ENCODE assay signal across 19 cellular contexts in the genomic region with DNA sequence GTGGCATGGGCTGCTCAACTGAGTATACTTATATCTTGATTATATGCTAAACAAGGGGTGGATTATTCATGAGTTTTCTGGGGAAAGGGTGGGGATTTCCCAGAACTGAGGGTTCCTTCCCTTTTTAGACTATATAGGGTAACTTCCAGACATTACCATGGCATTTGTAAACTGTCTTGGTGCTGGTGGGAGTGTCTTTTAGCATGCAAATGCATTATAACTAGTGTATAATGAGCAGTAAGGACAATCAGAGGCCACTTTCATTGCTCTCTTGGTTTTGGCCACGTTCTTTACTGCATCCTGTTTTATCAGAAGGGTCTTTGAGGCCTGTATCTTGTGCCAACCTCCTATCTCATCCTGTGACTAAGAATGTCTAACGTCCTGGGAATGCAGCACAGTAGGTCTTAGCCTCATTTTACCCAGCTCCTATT. TPM values are rescaled to one million over a fixed set of nuclear protein-coding genes. Genes with fewer than 3 reads are reported as not detected.
A peak's percentile ranks its signal among the peaks of the same experiment; 100 is the strongest.
DNase-seq lines count a peak whose midpoint lies in the region; FAIRE-seq and TF ChIP-seq lines count a peak whose summit lies in the region.
"Had no signal": no experiment of that assay in that cellular context is flagged by ENCODE, and none has a peak within 500 bp of the region (broad histone marks: within the 10 kb centered on the region; RNA-seq: fewer than 3 reads in every experiment).

No MANE protein-coding gene starts in this region.

- peak overlapping the region; percentile 31 for H3K27ac ChIP-seq in AG04450 (ENCODE audit: low read depth, low read length)
- peak overlapping the region; percentile 40 for H3K27ac ChIP-seq in astrocyte (ENCODE audit: low read depth, low read length)
- no peak overlapping the region for H3K27ac ChIP-seq in H9 (ENCODE audit: insufficient read length, low read depth, low read length)
- H3K27ac ChIP-seq in WERI-Rb-1: no peak overlapping the region
- H3K27ac ChIP-seq: hepatocyte, left lung had no signal

- H3K27me3 Mint-ChIP-seq in astrocyte (ENCODE audit: low read depth, unreplicated experiment): no peaks in the 10 kb centered on the region
- H3K27me3 Mint-ChIP-seq in H9 (ENCODE audit: low read depth): no peaks in the 10 kb centered on the region
- H3K27me3 Mint-ChIP-seq: naive B cell had no signal

- TF ChIP-seq CTCF in AG04450 (IDR thresholded peaks at IDR 0.05; ENCODE audit: low read depth, low read length): no peak
- TF ChIP-seq CTCF in astrocyte (IDR thresholded peaks at IDR 0.05; ENCODE audit: insufficient read depth, low read depth, low read length): no peak
- TF ChIP-seq CTCF in fibroblast of the aortic adventitia (IDR thresholded peaks at IDR 0.05; ENCODE audit: insufficient read depth, low read length): no peak
- TF ChIP-seq CTCF in H9 (conservative IDR thresholded peaks at IDR 0.05): no peak
- no peak for TF ChIP-seq CTCF in WERI-Rb-1 (IDR thresholded peaks at IDR 0.05; ENCODE audit: low read depth, low read length)

- H2AFZ ChIP-seq in astrocyte (ENCODE audit: low read depth, low read length): peak overlapping the region; percentile 35
- H2AFZ ChIP-seq in H9 (ENCODE audit: low read length): no peak overlapping the region
- H2AFZ ChIP-seq: hepatocyte had no signal

- peaks cover 5% of the 10 kb centered on the region for H3K9me3 ChIP-seq in AG04450 (ENCODE audit: control insufficient read depth, insufficient read depth, low read length)
- no peaks in the 10 kb centered on the region for H3K9me3 ChIP-seq in astrocyte (ENCODE audit: insufficient read depth, low read depth, low read length)
- H3K9me3 ChIP-seq in H9 (ENCODE audit: control insufficient read depth, low read depth, low read length): no peaks in the 10 kb centered on the region
- no peaks in the 10 kb centered on the region for H3K9me3 ChIP-seq in WERI-Rb-1 (ENCODE audit: severe bottlenecking)
- H3K9me3 ChIP-seq: HAP-1, left lung had no signal

- no peak overlapping the region for H3K4ac ChIP-seq in H9 (ENCODE audit: low read depth, low read length)

- H3K56ac ChIP-seq in H9 (ENCODE audit: insufficient read length, low read depth, low read length): no peak overlapping the region

- H3K18ac ChIP-seq in H9 (ENCODE audit: insufficient read length, low read depth, low read length): no peak overlapping the region

- H3K4me1 ChIP-seq in astrocyte (ENCODE audit: insufficient read depth, low read length) (peaks cover 12% of the 10 kb centered on the region), H9 (ENCODE audit: insufficient read depth, low read length) (no peaks in the 10 kb centered on the region)

- H4K91ac ChIP-seq in H9 (ENCODE audit: insufficient read length, low read depth, low read length): no peak overlapping the region

- H3K79me2 ChIP-seq in astrocyte (ENCODE audit: insufficient read depth, low read length): peaks cover 71% of the 10 kb centered on the region
- H3K79me2 ChIP-seq in H9 (ENCODE audit: insufficient read depth, low read length): peaks cover 3% of the 10 kb centered on the region; the same call in 1 of the 2 replicates

- DNase-seq in AG04450 (ENCODE audit: low read depth, low spot score): no peak
- DNase-seq in M059J (ENCODE audit: low read depth): peak; percentile 66
- DNase-seq in astrocyte (ENCODE audit: low read depth): peak; percentile 59
- peak; percentile 45 for DNase-seq in fibroblast of the aortic adventitia (ENCODE audit: low read depth)
- no peak for DNase-seq in NCI-H2107 (lab: John Stamatoyannopoulos, UW)
- DNase-seq in NCI-H187 (lab: John Stamatoyannopoulos, UW): no peak
- DNase-seq in H9: no peak
- no peak for DNase-seq in WERI-Rb-1
- DNase-seq: activated naive CD4-positive, alpha-beta T cell treated with Interleukin-2 at 50 U/mL for 16 hours; central memory CD4-positive, alpha-beta T cell; DMS 273 treated with DMSO at 0.1 percent for 48 hours; left lung; naive B cell; NCI-H1417 treated with DMSO at 0.1 percent for 48 hours; NCI-H526 treated with DMSO at 0.1 percent for 48 hours; Right ventricle myocardium superior; T-helper 9 cell had no signal

- POLR2A ChIA-PET in AG04450 (lab: Yijun Ruan, JAX): no interaction called here

- H3K4me3 ChIP-seq in AG04450 (ENCODE audit: low read depth, low read length) (no peak overlapping the region), astrocyte (ENCODE audit: insufficient read depth, low read depth, low read length) (no peak overlapping the region), fibroblast of the aortic adventitia (ENCODE audit: low read depth, low read length) (no peak overlapping the region), WERI-Rb-1 (ENCODE audit: low read depth, low read length) (no peak overlapping the region)
- H3K4me3 ChIP-seq: HAP-1, hepatocyte, left lung had no signal

- H2BK12ac ChIP-seq in H9 (ENCODE audit: insufficient read length, low read depth, low read length): no peak overlapping the region

- no peak overlapping the region for H2BK120ac ChIP-seq in H9 (ENCODE audit: low read depth, low read length, poor library complexity, severe bottlenecking)

- H2BK5ac ChIP-seq in H9 (ENCODE audit: insufficient read length, low read length): no peak overlapping the region

- peaks cover 5% of the 10 kb centered on the region for H3K79me1 ChIP-seq in H9 (ENCODE audit: insufficient read depth, low read depth, low read length, poor library complexity, severe bottlenecking)

- no peak overlapping the region for H4K8ac ChIP-seq in H9 (replicated peaks; ENCODE audit: insufficient read length, low read depth, low read length)

- H3K4me1 Mint-ChIP-seq in astrocyte (ENCODE audit: low read depth, unreplicated experiment): peaks cover 7% of the 10 kb centered on the region
- peaks cover 4 to 6% of the 10 kb centered on the region in 2 experiments; a peak in 2 of 4 replicates for H3K4me1 Mint-ChIP-seq in H9

- no peak overlapping the region for H4K5ac ChIP-seq in H9 (ENCODE audit: insufficient read length, low read depth, low read length)

- no peak for FAIRE-seq in astrocyte (lab: Jason Lieb, UNC)

- H2AK5ac ChIP-seq in H9 (ENCODE audit: insufficient read length, low read length): no peak overlapping the region

- H3K4me3 Mint-ChIP-seq in astrocyte (ENCODE audit: unreplicated experiment) (no peak overlapping the region), H9 (no peak overlapping the region)
- H3K4me3 Mint-ChIP-seq: naive B cell had no signal

- H3K27ac Mint-ChIP-seq in astrocyte (ENCODE audit: unreplicated experiment): no peak overlapping the region
- peak overlapping the region in 1 of 3 experiments; percentile 70; a peak in 2 of 7 replicates for H3K27ac Mint-ChIP-seq in H9
- H3K27ac Mint-ChIP-seq: naive B cell had no signal

- H3K9me3 Mint-ChIP-seq in astrocyte (ENCODE audit: unreplicated experiment) (no peaks in the 10 kb centered on the region), H9 (no peaks in the 10 kb centered on the region)
- H3K9me3 Mint-ChIP-seq: naive B cell had no signal

- WGBS in H9 (ENCODE audit: extremely low coverage, insufficient read length, low lambda C conversion rate): no CpG with 5 or more reads among the region's 2 CpGs

- no peak overlapping the region for H2BK15ac ChIP-seq in H9 (ENCODE audit: low read depth, low read length)

- no peak overlapping the region for H2BK20ac ChIP-seq in H9 (ENCODE audit: low read depth, low read length, poor library complexity, severe bottlenecking)

- no peak overlapping the region for H3K23ac ChIP-seq in H9 (ENCODE audit: insufficient read length, low read depth, low read length)

- no peak overlapping the region for H3T11ph ChIP-seq in H9 (ENCODE audit: low read length)

- H3K36me3 Mint-ChIP-seq in astrocyte (ENCODE audit: low read depth, unreplicated experiment) (no peaks in the 10 kb centered on the region), H9 (ENCODE audit: insufficient read depth in 1 of 3, low read depth in 3 of 3) (peaks cover 10 to 29% (median 28%) of the 10 kb centered on the region in 3 experiments; a peak in 6 of 7 replicates)
- H3K36me3 Mint-ChIP-seq: naive B cell had no signal

- H3K9ac ChIP-seq in astrocyte (ENCODE audit: low read length): no peak overlapping the region
- no peak overlapping the region for H3K9ac ChIP-seq in H9 (ENCODE audit: extremely low read depth, insufficient read length, low read length)

- H3K4me2 ChIP-seq in astrocyte (ENCODE audit: low read length) (peak overlapping the region; percentile 62), H9 (ENCODE audit: insufficient read depth, insufficient read length, low read length) (no peak overlapping the region)
- H3K4me2 ChIP-seq: hepatocyte had no signal

- no peak overlapping the region for H3K14ac ChIP-seq in H9 (ENCODE audit: insufficient read depth, low read length)

- CTCF ChIA-PET in AG04450 (lab: Charles Lee): interaction anchor here (0.9 kb wide), 1 partner anchor 10 kb away, joined by 4 read pairs; no protein-coding TSS in a partner anchor

- H3K23me2 ChIP-seq in H9 (ENCODE audit: insufficient read length, low read depth, low read length, poor library complexity, severe bottlenecking): no peaks in the 10 kb centered on the region

- H3K27me3 ChIP-seq in AG04450 (ENCODE audit: control insufficient read depth, insufficient read depth, low read length) (no peaks in the 10 kb centered on the region), astrocyte (ENCODE audit: insufficient read depth, low read length) (no peaks in the 10 kb centered on the region), H9 (ENCODE audit: insufficient read depth, low read length) (no peaks in the 10 kb centered on the region), WERI-Rb-1 (ENCODE audit: insufficient read depth, low read depth, severe bottlenecking) (no peaks in the 10 kb centered on the region)
- H3K27me3 ChIP-seq: hepatocyte, left lung had no signal

- H4K20me1 ChIP-seq in astrocyte (ENCODE audit: insufficient read depth, low read length): no peaks in the 10 kb centered on the region
- H4K20me1 ChIP-seq in H9 (ENCODE audit: control insufficient read depth, insufficient read depth, insufficient read length): no peaks in the 10 kb centered on the region

- H3K36me3 ChIP-seq in astrocyte (ENCODE audit: insufficient read depth, low read length): peaks cover 9% of the 10 kb centered on the region
- H3K36me3 ChIP-seq in WERI-Rb-1: peaks cover 35% of the 10 kb centered on the region

RNA-seq across cellular contexts. Expression of gene PRR11, which starts 12.0 kb away (rescaled TPM):
- polyA plus RNA-seq in AG04450 (2011; rRNA removed): 15.0 and 20.2 TPM in 2 replicates
- 16.4 and 21.2 TPM in 2 replicates for polyA minus RNA-seq in AG04450 (2011; rRNA and poly(A)+ RNA removed)
- 18.7 and 28.1 TPM in 2 replicates for total RNA-seq in M059J (2014; rRNA removed; shearing (Covaris generic))
- 10.3 and 14.9 TPM in 2 replicates for total RNA-seq in astrocyte
- 2.8 and 64.7 TPM in 2 replicates for total RNA-seq in fibroblast of the aortic adventitia (ENCODE audit: low replicate concordance)
- total RNA-seq in H9 (2021): 70.6 and 70.7 TPM in 2 replicates

RNA-seq across cellular contexts. Expression of gene SKA2, which starts 12.6 kb away (rescaled TPM):
- 32.4 and 45.4 TPM in 2 replicates for polyA plus RNA-seq in AG04450 (2011; rRNA removed)
- polyA minus RNA-seq in AG04450 (2011; rRNA and poly(A)+ RNA removed): 17.1 and 29.0 TPM in 2 replicates
- total RNA-seq in M059J (2014; rRNA removed; shearing (Covaris generic)): 131 and 134 TPM in 2 replicates
- total RNA-seq in astrocyte (34.0 and 42.6 TPM in 2 replicates), fibroblast of the aortic adventitia (ENCODE audit: low replicate concordance) (63.4 and 136 TPM in 2 replicates), H9 (2021) (83.7 and 91.9 TPM in 2 replicates)

RNA-seq across cellular contexts. Expression of gene SMG8, which starts 42.2 kb away (rescaled TPM):
- 15.7 and 16.6 TPM in 2 replicates for polyA plus RNA-seq in AG04450 (2011; rRNA removed)
- 12.8 and 15.7 TPM in 2 replicates for polyA minus RNA-seq in AG04450 (2011; rRNA and poly(A)+ RNA removed)
- total RNA-seq in M059J (2014; rRNA removed; shearing (Covaris generic)): 15.6 and 21.8 TPM in 2 replicates
- total RNA-seq in astrocyte (19.5 and 19.7 TPM in 2 replicates), fibroblast of the aortic adventitia (ENCODE audit: low replicate concordance) (16.4 and 20.4 TPM in 2 replicates), H9 (2021) (25.8 and 27.2 TPM in 2 replicates)

RNA-seq across cellular contexts. Expression of gene GDPD1, which starts 52.7 kb away (rescaled TPM):
- polyA plus RNA-seq in AG04450 (2011; rRNA removed): 1.9 and 2.7 TPM in 2 replicates
- polyA minus RNA-seq in AG04450 (2011; rRNA and poly(A)+ RNA removed): 2.0 and 2.2 TPM in 2 replicates
- 2.9 TPM in 1 of 2 replicates, not detected in the other for total RNA-seq in M059J (2014; rRNA removed; shearing (Covaris generic))
- 4.2 and 4.7 TPM in 2 replicates for total RNA-seq in astrocyte
- total RNA-seq in fibroblast of the aortic adventitia (ENCODE audit: low replicate concordance): 0.49 and 0.90 TPM in 2 replicates
- total RNA-seq in H9 (2021): 1.3 and 2.6 TPM in 2 replicates

Comparison
In these comparisons a context has a peak if more than half of its experiments do, and no peak if none do; other contexts are left out.
1. DNase-seq: peak in M059J (single experiment), astrocyte (single experiment) and fibroblast of the aortic adventitia (single experiment); none in AG04450 (single experiment), NCI-H2107 (single experiment), NCI-H187 (0 of 2), H9 (single experiment) and WERI-Rb-1 (single experiment).
2. H3K27ac ChIP-seq: peak in AG04450 (single experiment) and astrocyte (single experiment); none in H9 (single experiment) and WERI-Rb-1 (single experiment).